21 cellular contexts compared by ENCODE assay signal in the genomic region with DNA sequence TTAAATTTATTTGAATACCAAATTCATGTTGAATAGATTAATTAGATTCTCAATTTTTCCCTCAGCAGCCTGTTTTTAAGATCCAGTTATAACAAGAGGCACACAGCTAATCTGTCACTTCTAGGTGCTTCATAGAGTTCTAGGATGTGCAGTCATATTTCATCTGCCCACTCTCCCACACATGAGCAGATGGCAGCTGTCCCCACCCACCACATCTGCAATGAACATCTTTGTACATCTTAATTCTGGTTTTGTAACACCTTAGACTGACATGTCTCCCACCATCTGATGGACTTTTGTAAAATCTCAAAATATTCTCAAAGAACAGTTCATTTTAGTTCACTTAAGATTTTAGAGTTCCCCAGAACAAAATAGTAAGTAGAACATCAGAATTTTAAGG.
"Had no signal": no experiment of that assay in that cellular context is flagged by ENCODE, and none has a peak within 500 bp of the region (broad histone marks: within the 10 kb centered on the region; RNA-seq: fewer than 3 reads in every experiment).

No MANE protein-coding gene starts in this region.

- H3K9me3 Mint-ChIP-seq: effector memory CD8-positive, alpha-beta T cell had no signal

- DNase-seq: dermis blood vessel endothelial cell; effector CD8-positive, alpha-beta T cell; effector memory CD8-positive, alpha-beta T cell; endodermal cell; erythroblast; foreskin keratinocyte; heart left ventricle; hypothalamus; immature natural killer cell; islet precursor cell; kidney; kidney glomerular epithelial cell; left lung; left ventricle myocardium superior; lower lobe of right lung; mesenchymal stem cell; mucosa of descending colon; naive B cell had no signal

- ATAC-seq: effector memory CD8-positive, alpha-beta T cell; esophagus mucosa; foreskin keratinocyte; gastroesophageal sphincter; heart left ventricle; left lung; left ventricle myocardium superior; lower lobe of right lung; mucosa of descending colon had no signal

- H3K4me3 Mint-ChIP-seq: effector memory CD8-positive, alpha-beta T cell; endodermal cell; immature natural killer cell; mesothelial cell of epicardium; naive B cell had no signal

- H3K36me3 Mint-ChIP-seq: immature natural killer cell, mesothelial cell of epicardium, naive B cell had no signal

- H3K27me3 Mint-ChIP-seq: effector memory CD8-positive, alpha-beta T cell; naive B cell had no signal

- H3K4me1 Mint-ChIP-seq: immature natural killer cell, mesothelial cell of epicardium, naive B cell had no signal

- H3K27ac Mint-ChIP-seq: effector memory CD8-positive, alpha-beta T cell; endodermal cell; immature natural killer cell; mesothelial cell of epicardium; naive B cell had no signal
